ENCODE assay signal across 25 cellular contexts in genomic region chrX:78452356-78452755, GRCh38.
"Had no signal": no experiment of that assay in that cellular context is flagged by ENCODE, and none has a peak within 500 bp of the region (broad histone marks: within the 10 kb centered on the region; RNA-seq: fewer than 3 reads in every experiment).

No MANE protein-coding gene starts in this region.

- ATAC-seq: activated CD8-positive, alpha-beta T cell treated with anti-CD3 and anti-CD28 coated beads, Interleukin-2, amount 10 ng/mL, durations not matched to agents 7 days and 5 days; effector memory CD8-positive, alpha-beta T cell; gastroesophageal sphincter; left ventricle myocardium superior; natural killer cell; right cardiac atrium; stimulated activated naive CD8-positive, alpha-beta T cell treated with anti-CD3 and anti-CD28 coated beads, Interleukin-15, Interleukin-2, amounts not matched to agents 100 U/mL and 50 U/mL, for 24 hours; upper lobe of right lung had no signal

- DNase-seq: activated CD4-positive, alpha-beta T cell treated with anti-CD3 and anti-CD28 coated beads for 1 hour; activated CD4-positive, alpha-beta T cell treated with anti-CD3 and anti-CD28 coated beads, Interleukin-2, amount 50 U/mL, for 1 hour; activated CD8-positive, alpha-beta T cell treated with anti-CD3 and anti-CD28 coated beads, Interleukin-2, amount 10 ng/mL, durations not matched to agents 7 days and 5 days; activated gamma-delta T cell treated with Interleukin-2 at 50 U/mL for 16 hours; aorta; central memory CD4-positive, alpha-beta T cell; colonic mucosa; dorsolateral prefrontal cortex; effector memory CD8-positive, alpha-beta T cell; esophagus squamous epithelium; head of caudate nucleus; left ventricle myocardium superior; mammary epithelial cell; midbrain; natural killer cell; right cardiac atrium; stimulated activated CD4-positive, alpha-beta T cell treated with anti-CD3 and anti-CD28 coated beads, Interleukin-12 subunit alpha, Interleukin-12 subunit beta, amount 100 ng/mL, for 4 hours; stimulated activated CD4-positive, alpha-beta T cell treated with anti-CD3 and anti-CD28 coated beads, Interleukin-4, amount 100 ng/mL, for 4 hours; stimulated activated naive CD8-positive, alpha-beta T cell treated with anti-CD3 and anti-CD28 coated beads, Interleukin-15, Interleukin-2, amounts not matched to agents 100 U/mL and 50 U/mL, for 24 hours; substantia nigra; T-helper 1 cell; thyroid gland; upper lobe of right lung had no signal

- H3K4me1 ChIP-seq: colonic mucosa, esophagus squamous epithelium, parathyroid adenoma, thyroid gland, upper lobe of right lung had no signal

- H3K79me2 ChIP-seq: parathyroid adenoma had no signal

- H2AFZ ChIP-seq: parathyroid adenoma had no signal

- H3K27ac ChIP-seq: colonic mucosa, dorsolateral prefrontal cortex, esophagus squamous epithelium, gastroesophageal sphincter, parathyroid adenoma, thyroid gland, upper lobe of right lung had no signal

- H3K27me3 ChIP-seq: colonic mucosa, esophagus squamous epithelium, gastroesophageal sphincter, thyroid gland, upper lobe of right lung had no signal

- H3K9me3 ChIP-seq: colonic mucosa, esophagus squamous epithelium, gastroesophageal sphincter, thyroid gland, upper lobe of right lung had no signal

- H3K4me3 ChIP-seq: colonic mucosa, dorsolateral prefrontal cortex, esophagus squamous epithelium, gastroesophageal sphincter, thyroid gland, upper lobe of right lung had no signal

- H3K36me3 ChIP-seq: colonic mucosa, esophagus squamous epithelium, gastroesophageal sphincter, thyroid gland, upper lobe of right lung had no signal

- H3K9ac ChIP-seq: parathyroid adenoma had no signal
